Comparison of ENCODE assay signal across 1 cellular context in genomic region chr7:117011419-117012260, GRCh38.
TF ChIP-seq lines count a peak whose summit lies in the region.

No MANE protein-coding gene starts in this region.

TF ChIP-seq in GM23338, 12 proteins besides CTCF, POLR2A, EP300 and RAD21 (continued from another document):
- TF ChIP-seq ZNF462 (CRISPR knock-in tag; IDR thresholded peaks at IDR 0.05) (no peak), EZH2phosphoT487 (IDR thresholded peaks at IDR 0.05; ENCODE audit: unreplicated experiment) (no peak), POLR2AphosphoS5 (IDR thresholded peaks at IDR 0.05; ENCODE audit: low read depth) (no peak), STAT1 (IDR thresholded peaks at IDR 0.05; ENCODE audit: unreplicated experiment) (no peak), JUNB (IDR thresholded peaks at IDR 0.05; ENCODE audit: unreplicated experiment) (no peak), NANOG (IDR thresholded peaks at IDR 0.05; ENCODE audit: borderline replicate concordance) (no peak), EZH2 (IDR thresholded peaks at IDR 0.05; ENCODE audit: low read depth, unreplicated experiment) (no peak), CREB1 (CRISPR knock-in tag; IDR thresholded peaks at IDR 0.05; ENCODE audit: low read depth) (no peak), ZNF114 (CRISPR knock-in tag; IDR thresholded peaks at IDR 0.05) (no peak), REST (IDR thresholded peaks at IDR 0.05; ENCODE audit: unreplicated experiment) (no peak)
